In the genomic region with DNA sequence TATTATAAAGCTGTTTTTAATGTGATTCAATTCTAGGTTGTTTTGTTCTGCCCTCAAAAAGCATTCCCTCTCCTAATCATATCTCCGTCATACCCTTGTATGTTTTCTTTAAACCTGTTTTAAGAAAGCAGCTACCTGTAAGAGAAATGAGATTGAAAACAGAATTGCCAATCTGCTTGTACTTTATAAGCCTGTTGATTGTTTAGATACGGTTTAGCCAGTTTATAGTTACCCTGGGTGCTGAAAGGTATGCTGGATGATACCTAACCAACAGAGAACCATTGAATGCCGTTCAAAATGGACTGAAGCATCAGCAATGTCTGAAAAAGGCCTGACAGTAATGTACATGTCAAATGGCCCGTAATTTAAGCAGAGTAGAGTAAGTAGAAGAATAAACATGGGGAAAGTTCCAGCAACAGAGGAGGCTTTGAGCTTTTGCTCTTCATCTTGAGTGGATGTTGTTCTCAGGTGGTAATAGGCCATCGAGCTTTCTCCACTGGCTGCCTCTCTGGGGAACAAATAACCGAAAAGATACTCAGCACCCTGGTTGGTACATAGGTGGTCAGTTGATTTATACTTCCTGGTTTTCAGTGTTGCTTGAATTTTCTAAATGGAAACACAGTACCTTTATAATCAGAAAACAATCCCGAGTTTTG, we compare ENCODE assay signal across 8 cellular contexts. TPM values are rescaled to one million over a fixed set of nuclear protein-coding genes. Genes with fewer than 3 reads are reported as not detected.
DNase-seq lines count a peak whose midpoint lies in the region; ATAC-seq and TF ChIP-seq lines count a peak whose summit lies in the region.
"Had no signal": no experiment of that assay in that cellular context is flagged by ENCODE, and none has a peak within 500 bp of the region (broad histone marks: within the 10 kb centered on the region; RNA-seq: fewer than 3 reads in every experiment).

No MANE protein-coding gene starts in this region.

- RAD21 ChIA-PET in HCT116 (lab: Charles Lee; ENCODE audit: low non-redundant PET in 1 of 2, low total read pairs in 2 of 2, uncharacterized antibody in 2 of 2, unreplicated experiment in 2 of 2), result no interaction called here

- H3K79me2 ChIP-seq in HCT116 (ENCODE audit: insufficient read depth, low read length), result peaks cover 87% of the 10 kb centered on the region

- H3K4me2 ChIP-seq in HCT116 (ENCODE audit: low read length), result peak overlapping the region; percentile 49

- no peaks in the 10 kb centered on the region for H4K20me1 ChIP-seq in HCT116 (ENCODE audit: insufficient read depth)

- H3K27ac ChIP-seq in HCT116 (ENCODE audit: low read depth, low read length), result peak overlapping the region; percentile 93; the same call in 1 of the 2 replicates

- H3K9ac ChIP-seq in HCT116 (ENCODE audit: low read length), result peak overlapping the region; percentile 63

- POLR2A ChIA-PET in HCT116 (lab: Charles Lee), result no interaction called here

- H3K27me3 Mint-ChIP-seq in Calu3 (ENCODE audit: unreplicated experiment), result no peaks in the 10 kb centered on the region
- no peaks in the 10 kb centered on the region for H3K27me3 Mint-ChIP-seq in activated T-helper 1 cell treated with anti-CD3 and anti-CD28 coated beads, Interleukin-12 subunit alpha, Interleukin-12 subunit beta, Interleukin-2, Interleukin-4 antibody, amounts not matched to agents 30 ng/mL and 10 ng/mL and 1 ng/mL, durations not matched to agents 14 hours and 24 hours and 36 hours (ENCODE audit: insufficient read depth)
- H3K27me3 Mint-ChIP-seq in natural killer cell treated with Interleukin-12 subunit alpha and Interleukin-12 subunit beta and Interleukin-15 and Interleukin-18, amount 100 ng/mL, for 72 hours, result no peaks in the 10 kb centered on the region

- H2AFZ ChIP-seq in HCT116 (ENCODE audit: low read depth, low read length, poor library complexity, severe bottlenecking), result no peak overlapping the region

- H3K27me3 ChIP-seq in HCT116 (ENCODE audit: insufficient read depth, low read length) (no peaks in the 10 kb centered on the region), HAP-1 (ENCODE audit: low read depth) (no peaks in the 10 kb centered on the region)

- H3K36me3 ChIP-seq in HCT116 (ENCODE audit: control insufficient read depth in 1 of 2, insufficient read depth in 2 of 2, low read length in 2 of 2) (no peaks in the 10 kb centered on the region), HAP-1 (replicated peaks) (no peaks in the 10 kb centered on the region)

- H3K4me1 ChIP-seq in HCT116 (ENCODE audit: control insufficient read depth in 1 of 2, insufficient read depth in 2 of 2, low read length in 2 of 2), result peaks cover 86 to 99% of the 10 kb centered on the region in 2 experiments
- H3K4me1 ChIP-seq in HAP-1, result peaks cover 4% of the 10 kb centered on the region

- no peaks in the 10 kb centered on the region for H3K9me3 Mint-ChIP-seq in Calu3 (ENCODE audit: low read depth, unreplicated experiment)
- H3K9me3 Mint-ChIP-seq in activated T-helper 1 cell treated with anti-CD3 and anti-CD28 coated beads, Interleukin-12 subunit alpha, Interleukin-12 subunit beta, Interleukin-2, Interleukin-4 antibody, amounts not matched to agents 30 ng/mL and 10 ng/mL and 1 ng/mL, durations not matched to agents 14 hours and 24 hours and 36 hours, result no peaks in the 10 kb centered on the region
- H3K9me3 Mint-ChIP-seq in natural killer cell treated with Interleukin-12 subunit alpha and Interleukin-12 subunit beta and Interleukin-15 and Interleukin-18, amount 100 ng/mL, for 72 hours, result no peaks in the 10 kb centered on the region

- no peak for TF ChIP-seq RAD21 in HCT116 (IDR thresholded peaks at IDR 0.05; ENCODE audit: low read depth)

- in situ Hi-C loops in HAP-1 (cut with MboI; ENCODE audit: low sequenced_read_pairs), result no loop called here

- BruUV-seq in Calu3 (replicated peaks; lab: Mats Ljungman, UMichigan) (no TSS peak), HCT116 (replicated peaks; lab: Mats Ljungman, UMichigan) (no TSS peak)

- CTCF ChIA-PET in Calu3 (lab: Charles Lee) (interaction anchor here (0.6 to 1.2 kb wide), 3 partner anchors 9 to 279 kb away, joined by 3 to 5 read pairs (median 5); no protein-coding TSS in a partner anchor), HCT116 (lab: Charles Lee) (interaction anchor here (0.7 to 1.4 kb wide), 2 partner anchors 54 to 60 kb away, joined by 3 to 7 read pairs; no protein-coding TSS in a partner anchor)

- no peak for ATAC-seq in HCT116
- ATAC-seq in natural killer cell treated with Interleukin-12 subunit alpha and Interleukin-12 subunit beta and Interleukin-15 and Interleukin-18, amount 100 ng/mL, for 72 hours, result no peak
- ATAC-seq in HG03139 (IDR thresholded peaks at IDR 0.05; ENCODE audit: unreplicated experiment), result no peak

- H3K36me3 Mint-ChIP-seq in Calu3 (ENCODE audit: insufficient read depth, unreplicated experiment), result peaks cover 11% of the 10 kb centered on the region
- peaks cover 38% of the 10 kb centered on the region for H3K36me3 Mint-ChIP-seq in activated T-helper 1 cell treated with anti-CD3 and anti-CD28 coated beads, Interleukin-12 subunit alpha, Interleukin-12 subunit beta, Interleukin-2, Interleukin-4 antibody, amounts not matched to agents 30 ng/mL and 10 ng/mL and 1 ng/mL, durations not matched to agents 14 hours and 24 hours and 36 hours (ENCODE audit: low read depth)
- H3K36me3 Mint-ChIP-seq in natural killer cell treated with Interleukin-12 subunit alpha and Interleukin-12 subunit beta and Interleukin-15 and Interleukin-18, amount 100 ng/mL, for 72 hours, result no peaks in the 10 kb centered on the region

- no peaks in the 10 kb centered on the region for H3K9me3 ChIP-seq in HCT116 (ENCODE audit: control insufficient read depth in 1 of 2, insufficient read depth in 1 of 2, low read depth in 1 of 2, low read length in 2 of 2)
- no peaks in the 10 kb centered on the region for H3K9me3 ChIP-seq in HAP-1

- no peaks in the 10 kb centered on the region for H3K9me2 ChIP-seq in HCT116 (ENCODE audit: insufficient read depth)

- DNase-seq in Calu3, result no peak
- no peak for DNase-seq in HCT116 (ENCODE audit: low read depth, low spot score)
- no peak for DNase-seq in activated T-helper 1 cell treated with anti-CD3 and anti-CD28 coated beads, Interleukin-12 subunit alpha, Interleukin-12 subunit beta, Interleukin-2, Interleukin-4 antibody, amounts not matched to agents 30 ng/mL and 10 ng/mL and 1 ng/mL, durations not matched to agents 14 hours and 24 hours and 36 hours (ENCODE audit: low spot score)
- no peak for DNase-seq in natural killer cell treated with Interleukin-12 subunit alpha and Interleukin-12 subunit beta and Interleukin-15 and Interleukin-18, amount 100 ng/mL, for 72 hours (ENCODE audit: low spot score)
- no peak for DNase-seq in HAP-1 (ENCODE audit: low spot score in 2 of 2)
- DNase-seq in NCI-H2196 treated with DMSO at 0.1 percent for 48 hours (lab: John Stamatoyannopoulos, UW; ENCODE audit: unreplicated experiment), result no peak
- DNase-seq: foreskin melanocyte had no signal

- TF ChIP-seq POLR2A in HCT116 (IDR thresholded peaks at IDR 0.05; ENCODE audit: borderline replicate concordance, extremely low read depth, insufficient read depth, insufficient read length), result no peak

- intact Hi-C loops in Calu3 (cut with micrococcal nuclease; ENCODE audit: unreplicated experiment), result no loop called here
- intact Hi-C loops in HCT116 (cut with micrococcal nuclease), result no loop called here
- intact Hi-C loops in activated T-helper 1 cell treated with anti-CD3 and anti-CD28 coated beads, Interleukin-12 subunit alpha, Interleukin-12 subunit beta, Interleukin-2, Interleukin-4 antibody, amounts not matched to agents 30 ng/mL and 10 ng/mL and 1 ng/mL, durations not matched to agents 14 hours and 24 hours and 36 hours (cut with micrococcal nuclease), result no loop called here

- TF ChIP-seq CTCF in Calu3 (IDR thresholded peaks at IDR 0.05; ENCODE audit: unreplicated experiment) (no peak), HCT116 (IDR thresholded peaks at IDR 0.05 in 2 of 3, conservative IDR thresholded peaks at IDR 0.05 in 1 of 3; ENCODE audit: borderline replicate concordance in 1 of 3, insufficient read depth in 1 of 3, low read depth in 2 of 3, low read length in 2 of 3) (no peak)

- H3K4me1 Mint-ChIP-seq in Calu3 (ENCODE audit: low read depth, unreplicated experiment), result peaks cover 76% of the 10 kb centered on the region
- peaks cover 66% of the 10 kb centered on the region for H3K4me1 Mint-ChIP-seq in activated T-helper 1 cell treated with anti-CD3 and anti-CD28 coated beads, Interleukin-12 subunit alpha, Interleukin-12 subunit beta, Interleukin-2, Interleukin-4 antibody, amounts not matched to agents 30 ng/mL and 10 ng/mL and 1 ng/mL, durations not matched to agents 14 hours and 24 hours and 36 hours (ENCODE audit: low read depth)
- peaks cover 65 to 81% of the 10 kb centered on the region in 2 donors for H3K4me1 Mint-ChIP-seq in natural killer cell treated with Interleukin-12 subunit alpha and Interleukin-12 subunit beta and Interleukin-15 and Interleukin-18, amount 100 ng/mL, for 72 hours (ENCODE audit: low read depth in 2 of 2)

- H3K4me3 Mint-ChIP-seq in Calu3 (ENCODE audit: low read depth, unreplicated experiment), result peak overlapping the region; percentile 2
- H3K4me3 Mint-ChIP-seq in activated T-helper 1 cell treated with anti-CD3 and anti-CD28 coated beads, Interleukin-12 subunit alpha, Interleukin-12 subunit beta, Interleukin-2, Interleukin-4 antibody, amounts not matched to agents 30 ng/mL and 10 ng/mL and 1 ng/mL, durations not matched to agents 14 hours and 24 hours and 36 hours, result no peak overlapping the region
- H3K4me3 Mint-ChIP-seq in natural killer cell treated with Interleukin-12 subunit alpha and Interleukin-12 subunit beta and Interleukin-15 and Interleukin-18, amount 100 ng/mL, for 72 hours, result no peak overlapping the region

- H3K4me3 ChIP-seq in HCT116 (replicated peaks in 1 of 2; ENCODE audit: low read depth in 1 of 2, low read length in 2 of 2) (no peak overlapping the region), HAP-1 (no peak overlapping the region)

- peak overlapping the region; percentile 33 for H3K27ac Mint-ChIP-seq in Calu3 (ENCODE audit: unreplicated experiment)
- H3K27ac Mint-ChIP-seq in activated T-helper 1 cell treated with anti-CD3 and anti-CD28 coated beads, Interleukin-12 subunit alpha, Interleukin-12 subunit beta, Interleukin-2, Interleukin-4 antibody, amounts not matched to agents 30 ng/mL and 10 ng/mL and 1 ng/mL, durations not matched to agents 14 hours and 24 hours and 36 hours, result peak overlapping the region; percentile 45
- H3K27ac Mint-ChIP-seq in natural killer cell treated with Interleukin-12 subunit alpha and Interleukin-12 subunit beta and Interleukin-15 and Interleukin-18, amount 100 ng/mL, for 72 hours, result peak overlapping the region; percentile 4 to 17

TF ChIP-seq in HCT116, 20 proteins besides CTCF, POLR2A, EP300 and RAD21 (continues in another document):
- no peak for TF ChIP-seq CEBPB (IDR thresholded peaks at IDR 0.05; ENCODE audit: low read depth)

RNA-seq across cellular contexts. Expression of gene PTPN1, which starts 27.5 kb away (rescaled TPM):
- 58.5 and 67.5 TPM in 2 replicates for total RNA-seq in Calu3 (2022)
- 47.5 TPM for total RNA-seq in HCT116 (2021; ENCODE audit: unreplicated experiment)
- polyA plus RNA-seq in HCT116 (2012), result 28.6 and 33.0 TPM in 2 replicates
- 60.0 and 60.5 TPM in 2 replicates for total RNA-seq in activated T-helper 1 cell treated with anti-CD3 and anti-CD28 coated beads, Interleukin-12 subunit alpha, Interleukin-12 subunit beta, Interleukin-2, Interleukin-4 antibody, amounts not matched to agents 30 ng/mL and 10 ng/mL and 1 ng/mL, durations not matched to agents 14 hours and 24 hours and 36 hours
- total RNA-seq in natural killer cell treated with Interleukin-12 subunit alpha and Interleukin-12 subunit beta and Interleukin-15 and Interleukin-18, amount 100 ng/mL, for 72 hours, result 100 to 1,000 TPM in 1 of 2 donors, 10 to 100 TPM in 1; 74.3 to 105 TPM
